Comparison of ENCODE assay signal across 10 cellular contexts in the genomic region with DNA sequence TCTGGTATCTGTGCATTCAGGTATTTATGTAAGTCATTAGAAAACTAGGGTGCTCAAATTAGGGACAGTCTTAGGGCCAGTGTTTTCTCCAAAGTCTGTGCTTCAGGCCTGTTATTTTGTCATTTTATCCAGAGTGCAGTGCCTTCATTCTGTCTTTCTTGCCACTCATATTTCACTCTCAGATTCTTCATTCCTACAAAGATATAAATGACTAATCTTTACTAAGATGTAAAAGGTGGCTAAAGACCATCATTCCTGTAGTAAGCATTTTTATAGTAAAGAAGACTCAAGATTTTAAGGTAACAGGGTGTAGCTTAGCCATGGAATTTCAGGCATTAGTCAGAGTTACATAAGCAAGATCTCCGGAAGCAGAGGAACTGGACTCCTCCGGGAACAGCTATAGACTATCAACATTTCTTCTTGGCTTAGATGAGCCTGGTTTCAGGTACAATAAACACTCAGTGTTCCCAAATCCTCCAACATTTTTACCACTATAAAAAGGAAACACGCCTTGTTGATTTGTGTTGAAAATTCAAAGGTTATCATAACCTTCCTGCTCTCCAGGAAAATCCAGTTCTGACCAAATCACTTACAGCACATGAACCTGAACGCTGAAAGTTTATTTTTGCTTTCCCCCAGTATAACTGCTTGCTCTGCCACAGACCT. TPM values are rescaled to one million over a fixed set of nuclear protein-coding genes. Genes with fewer than 3 reads are reported as not detected.
DNase-seq lines count a peak whose midpoint lies in the region; ATAC-seq, FAIRE-seq and TF ChIP-seq lines count a peak whose summit lies in the region.
"Had no signal": no experiment of that assay in that cellular context is flagged by ENCODE, and none has a peak within 500 bp of the region (broad histone marks: within the 10 kb centered on the region; RNA-seq: fewer than 3 reads in every experiment).

No MANE protein-coding gene starts in this region.

- TF ChIP-seq POLR2A in HepG2 (IDR thresholded peaks at IDR 0.05; ENCODE audit: insufficient read depth in 1 of 2, low read depth in 2 of 2, low read length in 2 of 2) (no peak), tibial nerve (IDR thresholded peaks at IDR 0.05) (no peak)

- H3K36me3 Mint-ChIP-seq in T-helper 1 cell treated with Interleukin-12 subunit alpha and Interleukin-12 subunit beta and Interleukin-4 antibody, amounts not matched to agents 30 μg/mL and 1 μg/mL, for 36 hours (ENCODE audit: low read depth): peaks cover 28% of the 10 kb centered on the region

- no peak for TF ChIP-seq CTCF in colonic mucosa (IDR thresholded peaks at IDR 0.05)
- no peak for TF ChIP-seq CTCF in HepG2 (CRISPR knock-in tag; IDR thresholded peaks at IDR 0.05)
- no peak for TF ChIP-seq CTCF in tibial nerve (IDR thresholded peaks at IDR 0.05)

- H3K27ac ChIP-seq in colonic mucosa (peak overlapping the region; percentile 64), HepG2 (ENCODE audit: extremely low read length, insufficient read depth, low read length) (no peak overlapping the region), tibial nerve (peak overlapping the region in 3 of 4 donors; percentile 17 to 71 (median 61))
- H3K27ac ChIP-seq: 22Rv1 had no signal

- H3K27me3 Mint-ChIP-seq in T-helper 1 cell treated with Interleukin-12 subunit alpha and Interleukin-12 subunit beta and Interleukin-4 antibody, amounts not matched to agents 30 μg/mL and 1 μg/mL, for 36 hours (ENCODE audit: low read depth): no peaks in the 10 kb centered on the region

- no peaks in the 10 kb centered on the region for H3K9me3 ChIP-seq in colonic mucosa
- peaks cover 15% of the 10 kb centered on the region; the same call in 1 of the 2 replicates for H3K9me3 ChIP-seq in HepG2 (ENCODE audit: low read length)
- H3K9me3 ChIP-seq in tibial nerve: peaks cover 0 to 15% (median 0%) of the 10 kb centered on the region in 4 donors

- ATAC-seq in HepG2: peak; percentile 72

- no peaks in the 10 kb centered on the region for H4K20me1 ChIP-seq in HepG2 (ENCODE audit: insufficient read depth, low read length)

- no peaks in the 10 kb centered on the region for H3K79me2 ChIP-seq in HepG2 (ENCODE audit: insufficient read depth, low read length)

- in situ Hi-C loops in HepG2 (cut with HindIII; ENCODE audit: extremely low pct_ligation_motif_present, low pct_unique_long_range_greater_than_20kb): no loop called here

- peaks cover 31% of the 10 kb centered on the region for H3K9me3 Mint-ChIP-seq in T-helper 1 cell treated with Interleukin-12 subunit alpha and Interleukin-12 subunit beta and Interleukin-4 antibody, amounts not matched to agents 30 μg/mL and 1 μg/mL, for 36 hours

- no peaks in the 10 kb centered on the region for H3K36me3 ChIP-seq in colonic mucosa
- H3K36me3 ChIP-seq in HepG2 (replicated peaks in 1 of 2; ENCODE audit: control insufficient read depth in 1 of 2, insufficient read depth in 2 of 2, low read length in 2 of 2): no peaks in the 10 kb centered on the region
- peaks cover 0 to 8% (median 0%) of the 10 kb centered on the region in 3 donors for H3K36me3 ChIP-seq in tibial nerve

- peak overlapping the region; percentile 50 for H3K27ac Mint-ChIP-seq in T-helper 1 cell treated with Interleukin-12 subunit alpha and Interleukin-12 subunit beta and Interleukin-4 antibody, amounts not matched to agents 30 μg/mL and 1 μg/mL, for 36 hours

- TF ChIP-seq EP300 in HepG2 (IDR thresholded peaks at IDR 0.05; ENCODE audit: low read depth in 2 of 2, low read length in 2 of 2): no peak
- TF ChIP-seq EP300 in HepG2 (CRISPR knock-in tag; IDR thresholded peaks at IDR 0.05; ENCODE audit: borderline replicate concordance): no peak
- peak in 1 of 2 donors; percentile 55 for TF ChIP-seq EP300 in tibial nerve (IDR thresholded peaks at IDR 0.05)

- 10% methylated on average over 4 of the region's 4 CpGs for WGBS in HepG2 (ENCODE audit: low lambda C conversion rate)
- 32 to 38% methylated on average over 4 of the region's 4 CpGs for WGBS in tibial nerve, 2 donors

- peaks cover 30% of the 10 kb centered on the region for H3K4me1 Mint-ChIP-seq in T-helper 1 cell treated with Interleukin-12 subunit alpha and Interleukin-12 subunit beta and Interleukin-4 antibody, amounts not matched to agents 30 μg/mL and 1 μg/mL, for 36 hours (ENCODE audit: low read depth)

- DNase-seq in T-helper 1 cell: no peak
- peak; percentile 27 for DNase-seq in colonic mucosa
- DNase-seq in HepG2 (ENCODE audit: low spot score): no peak
- no peak for DNase-seq in tibial nerve (ENCODE audit: low spot score in 2 of 2)
- no peak for DNase-seq in RPMI8226
- DNase-seq in putamen (ENCODE audit: low spot score): no peak
- no peak for DNase-seq in NOMO-1 treated with DMSO at 0.1 percent for 48 hours (lab: John Stamatoyannopoulos, UW; ENCODE audit: unreplicated experiment)
- DNase-seq: NK-92 treated with Interleukin-12 subunit alpha and Interleukin-12 subunit beta, amount 100 ng/mL, for 24 hours had no signal

- no TSS peak for BruUV-seq in HepG2 (replicated peaks; lab: Mats Ljungman, UMichigan)

- POLR2A ChIA-PET in HepG2 (lab: Yijun Ruan, JAX): interaction anchor here (0.6 to 3.0 kb wide), 5 partner anchors 9 to 52 kb away, joined by 3 to 33 read pairs (median 7); a partner anchor contains a TSS

- H3K9ac ChIP-seq in colonic mucosa (ENCODE audit: low read depth in 2 of 2, low read length in 2 of 2): peak overlapping the region in 1 of 2 donors; percentile 52
- peak overlapping the region; percentile 30; the same call in 1 of the 2 replicates for H3K9ac ChIP-seq in HepG2 (ENCODE audit: insufficient read depth, low read depth, low read length)

- TF ChIP-seq RAD21 in HepG2 (CRISPR knock-in tag; IDR thresholded peaks at IDR 0.05): no peak

- H3K4me3 ChIP-seq in colonic mucosa (no peak overlapping the region), HepG2 (replicated peaks in 1 of 3; ENCODE audit: insufficient read depth in 1 of 3, low read depth in 2 of 3, low read length in 3 of 3) (peak overlapping the region in 2 of 3 experiments; percentile 7 to 29; a peak in 1 of 6 replicates), tibial nerve (no peak overlapping the region)

- peak overlapping the region; percentile 62 for H3K4me2 ChIP-seq in HepG2 (ENCODE audit: low read depth, low read length)

- no peak overlapping the region for H3K4me3 Mint-ChIP-seq in T-helper 1 cell treated with Interleukin-12 subunit alpha and Interleukin-12 subunit beta and Interleukin-4 antibody, amounts not matched to agents 30 μg/mL and 1 μg/mL, for 36 hours

- H3K4me1 ChIP-seq in colonic mucosa (no peaks in the 10 kb centered on the region), HepG2 (ENCODE audit: insufficient read depth, low read length) (peaks cover 34% of the 10 kb centered on the region), tibial nerve (peaks cover 0 to 34% (median 0%) of the 10 kb centered on the region in 4 donors)

- intact Hi-C loops in colonic mucosa (cut with DNase I): no loop called here
- intact Hi-C loops in HepG2 (cut with micrococcal nuclease; ENCODE audit: unreplicated experiment): no loop called here

- CTCF ChIA-PET in HepG2 (lab: Yijun Ruan, JAX; ENCODE audit: low intra/inter-chr PET ratio, low total read pairs): no interaction called here

- no peak for FAIRE-seq in HepG2 (lab: Jason Lieb, UNC)

- peak overlapping the region; percentile 80 for H2AFZ ChIP-seq in HepG2 (ENCODE audit: low read length)

- H3K27me3 ChIP-seq in colonic mucosa (no peaks in the 10 kb centered on the region), HepG2 (ENCODE audit: control insufficient read depth in 1 of 2, insufficient read depth in 2 of 2, low read length in 2 of 2) (no peaks in the 10 kb centered on the region), tibial nerve (no peaks in the 10 kb centered on the region)

RNA-seq across cellular contexts. Expression of a gene that starts 23.8 kb away (rescaled TPM):
- total RNA-seq in colonic mucosa (100 to 1,000 TPM; 135 to 173 TPM), HepG2 (2016; rRNA removed; fragmentation: Illumina TruSeq; extraction: Trizol) (41.4 and 60.1 TPM in 2 replicates), tibial nerve (10 to 100 TPM; 21.3 to 29.0 (median 23.1) TPM)
- total RNA-seq in HepG2 (2016; cell fraction: cytosol; rRNA removed; fragmentation: Illumina TruSeq; extraction: Trizol; ENCODE audit: low read depth): 22.9 and 24.8 TPM in 2 replicates
- total RNA-seq in HepG2 (2016; cell fraction: insoluble cytoplasmic fraction; rRNA removed; fragmentation: Illumina TruSeq; extraction: Trizol): 40.1 and 52.3 TPM in 2 replicates
- 38.4 and 42.1 TPM in 2 replicates for total RNA-seq in HepG2 (2016; cell fraction: membrane; rRNA removed; fragmentation: Illumina TruSeq; extraction: Trizol)
- total RNA-seq in HepG2 (2016; cell fraction: nucleus; rRNA removed; fragmentation: Illumina TruSeq; extraction: Trizol): 23.4 and 26.0 TPM in 2 replicates
- 48.7 and 60.5 TPM in 2 replicates for polyA plus RNA-seq in HepG2 (2011; rRNA removed)
- polyA plus RNA-seq in HepG2 (2011; cell fraction: cytosol; rRNA removed): 35.1 and 50.0 TPM in 2 replicates
- polyA plus RNA-seq in HepG2 (2011; cell fraction: nucleus; rRNA removed): 16.6 and 20.7 TPM in 2 replicates
- polyA plus RNA-seq in HepG2 (2012): 55.8 and 68.9 TPM in 2 replicates
- polyA plus RNA-seq in HepG2 (2016; cell fraction: cytosol; fragmentation: Illumina TruSeq; extraction: Trizol; ENCODE audit: low read depth): 37.2 and 40.1 TPM in 2 replicates
- 67.5 and 71.1 TPM in 2 replicates for polyA plus RNA-seq in HepG2 (2016; cell fraction: insoluble cytoplasmic fraction; fragmentation: Illumina TruSeq; extraction: Trizol; ENCODE audit: low read depth)
- 42.6 and 44.3 TPM in 2 replicates for polyA plus RNA-seq in HepG2 (2016; cell fraction: membrane; fragmentation: Illumina TruSeq; extraction: Trizol; ENCODE audit: low read depth)
- polyA plus RNA-seq in HepG2 (2016; cell fraction: nucleus; fragmentation: Illumina TruSeq; extraction: Trizol; ENCODE audit: insufficient read depth, low read depth): 39.9 and 41.4 TPM in 2 replicates
- polyA minus RNA-seq in HepG2 (2011; rRNA and poly(A)+ RNA removed; ENCODE audit: low replicate concordance): 29.1 and 31.0 TPM in 2 replicates
- polyA minus RNA-seq in HepG2 (2011; cell fraction: cytosol; rRNA and poly(A)+ RNA removed): 46.4 and 51.7 TPM in 2 replicates
- polyA minus RNA-seq in HepG2 (2011; cell fraction: nucleus; rRNA and poly(A)+ RNA removed): 32.6 and 44.3 TPM in 2 replicates

RNA-seq across cellular contexts. Expression of a gene that starts 52.7 kb away (rescaled TPM):
- 10 to 100 TPM; 49.9 to 53.7 TPM for total RNA-seq in colonic mucosa
- 88.9 and 90.3 TPM in 2 replicates for total RNA-seq in HepG2 (2016; rRNA removed; fragmentation: Illumina TruSeq; extraction: Trizol)
- 14.5 and 15.0 TPM in 2 replicates for total RNA-seq in HepG2 (2016; cell fraction: cytosol; rRNA removed; fragmentation: Illumina TruSeq; extraction: Trizol; ENCODE audit: low read depth)
- 82.7 and 90.1 TPM in 2 replicates for total RNA-seq in HepG2 (2016; cell fraction: insoluble cytoplasmic fraction; rRNA removed; fragmentation: Illumina TruSeq; extraction: Trizol)
- total RNA-seq in HepG2 (2016; cell fraction: membrane; rRNA removed; fragmentation: Illumina TruSeq; extraction: Trizol): 49.2 and 50.7 TPM in 2 replicates
- 48.4 and 54.7 TPM in 2 replicates for total RNA-seq in HepG2 (2016; cell fraction: nucleus; rRNA removed; fragmentation: Illumina TruSeq; extraction: Trizol)
- 73.4 and 77.7 TPM in 2 replicates for polyA plus RNA-seq in HepG2 (2011; rRNA removed)
- polyA plus RNA-seq in HepG2 (2011; cell fraction: cytosol; rRNA removed): 83.3 and 106 TPM in 2 replicates
- 69.3 and 70.9 TPM in 2 replicates for polyA plus RNA-seq in HepG2 (2011; cell fraction: nucleus; rRNA removed)
- 57.7 and 65.4 TPM in 2 replicates for polyA plus RNA-seq in HepG2 (2012)
- 15.1 and 16.9 TPM in 2 replicates for polyA plus RNA-seq in HepG2 (2016; cell fraction: cytosol; fragmentation: Illumina TruSeq; extraction: Trizol; ENCODE audit: low read depth)
- polyA plus RNA-seq in HepG2 (2016; cell fraction: insoluble cytoplasmic fraction; fragmentation: Illumina TruSeq; extraction: Trizol; ENCODE audit: low read depth): 96.1 and 98.5 TPM in 2 replicates
- 36.1 and 39.8 TPM in 2 replicates for polyA plus RNA-seq in HepG2 (2016; cell fraction: membrane; fragmentation: Illumina TruSeq; extraction: Trizol; ENCODE audit: low read depth)
- polyA plus RNA-seq in HepG2 (2016; cell fraction: nucleus; fragmentation: Illumina TruSeq; extraction: Trizol; ENCODE audit: insufficient read depth, low read depth): 90.6 and 97.4 TPM in 2 replicates
- 73.1 and 84.7 TPM in 2 replicates for polyA minus RNA-seq in HepG2 (2011; rRNA and poly(A)+ RNA removed; ENCODE audit: low replicate concordance)
- polyA minus RNA-seq in HepG2 (2011; cell fraction: cytosol; rRNA and poly(A)+ RNA removed): 32.4 and 32.5 TPM in 2 replicates
- polyA minus RNA-seq in HepG2 (2011; cell fraction: nucleus; rRNA and poly(A)+ RNA removed): 39.9 and 43.4 TPM in 2 replicates
- total RNA-seq in tibial nerve: 10 to 100 TPM; 62.6 to 89.4 (median 76.2) TPM

Comparison
In these comparisons a context has a peak if more than half of its experiments do, and no peak if none do; other contexts are left out.
1. H3K4me3 ChIP-seq: peak in HepG2 (2 of 3); none in colonic mucosa (single experiment) and tibial nerve (0 of 4).